24 cellular contexts compared by ENCODE assay signal in the genomic region with DNA sequence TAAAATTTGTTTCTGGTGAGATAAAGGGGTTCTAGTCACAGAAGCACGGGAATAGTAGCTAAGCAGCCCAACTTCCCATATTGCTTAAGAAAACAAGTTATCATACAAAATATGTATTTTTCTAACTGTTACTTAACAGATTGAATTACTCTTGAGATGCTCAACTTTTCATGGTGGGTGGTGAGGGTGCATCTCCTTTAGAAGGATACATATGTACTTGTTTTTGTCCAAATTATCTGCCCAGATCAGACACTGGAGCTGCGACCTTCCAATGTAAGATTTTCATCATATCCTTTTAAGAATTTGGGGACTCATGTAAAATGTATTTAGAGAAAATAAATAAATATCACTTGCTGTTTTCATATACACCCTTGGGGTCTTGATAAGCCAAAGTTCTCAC.
"Had no signal": no experiment of that assay in that cellular context is flagged by ENCODE, and none has a peak within 500 bp of the region (broad histone marks: within the 10 kb centered on the region; RNA-seq: fewer than 3 reads in every experiment).

No MANE protein-coding gene starts in this region.

- ATAC-seq: activated CD4-positive, CD25-positive, alpha-beta regulatory T cell treated with anti-CD3 and anti-CD28 coated beads, Interleukin-2, amount 50 U/mL, for 24 hours; activated CD8-positive, alpha-beta T cell treated with anti-CD3 and anti-CD28 coated beads for 36 hours; activated T-cell treated with anti-CD3 and anti-CD28 coated beads, Interleukin-2, amount 50 U/mL, for 72 hours had no signal

- H3K27ac ChIP-seq: breast epithelium, Peyer's patch had no signal

- DNase-seq: activated CD4-positive, alpha-beta T cell treated with anti-CD3 and anti-CD28 coated beads for 4 hours; activated CD8-positive, alpha-beta memory T cell treated with anti-CD3 and anti-CD28 coated beads, Interleukin-2, amount 50 U/mL, for 4 hours; activated CD8-positive, alpha-beta T cell treated with anti-CD3 and anti-CD28 coated beads for 36 hours; activated gamma-delta T cell treated with Interleukin-2 at 50 U/mL for 16 hours; activated naive CD4-positive, alpha-beta T cell treated with anti-CD3 and anti-CD28 coated beads, Interleukin-2, amount 10 ng/mL, durations not matched to agents 7 days and 5 days; activated naive CD8-positive, alpha-beta T cell treated with anti-CD3 and anti-CD28 coated beads for 36 hours; activated T-cell treated with anti-CD3 and anti-CD28 coated beads, Interleukin-2, amount 50 U/mL, for 72 hours; central memory CD4-positive, alpha-beta T cell; MG63; MV-4-11; NCI-H1092 treated with DMSO at 0.1 percent for 48 hours; NCI-H1417 treated with DMSO at 0.1 percent for 48 hours; NCI-H1694; NCI-H2029; NCI-H2107; NCI-H2171 treated with DMSO at 0.1 percent for 48 hours; NCI-H226; NCI-H510A; NCI-H526 treated with DMSO at 0.1 percent for 48 hours; NK-92 treated with Interleukin-12 subunit alpha and Interleukin-12 subunit beta, amount 100 ng/mL, for 24 hours; Peyer's patch; SHP77 had no signal

- H3K4me1 ChIP-seq: breast epithelium, Peyer's patch had no signal

- H3K27me3 ChIP-seq: breast epithelium, Peyer's patch had no signal

- H3K36me3 ChIP-seq: breast epithelium, MG63, Peyer's patch had no signal

- H3K9me3 ChIP-seq: breast epithelium, MG63, Peyer's patch had no signal

- H3K4me3 ChIP-seq: breast epithelium, MG63, Peyer's patch had no signal
